Comparison of ENCODE assay signal across 2 cellular contexts in genomic region chr20:50230871-50231270, GRCh38.
TF ChIP-seq lines count a peak whose summit lies in the region.

No MANE protein-coding gene starts in this region.

TF ChIP-seq in IMR-90, 13 proteins besides CTCF, POLR2A, EP300 and RAD21:
- TF ChIP-seq RCOR1 (IDR thresholded peaks at IDR 0.05; ENCODE audit: insufficient replicate concordance, low read length) (no peak), MXI1 (IDR thresholded peaks at IDR 0.05; ENCODE audit: borderline replicate concordance, low read depth, low read length) (no peak)
TF ChIP-seq in IMR-90: peak in this region for 0.

TF ChIP-seq in WTC11, 78 proteins besides CTCF, POLR2A, EP300 and RAD21:
- TF ChIP-seq SMAD4 (CRISPR knock-in tag; IDR thresholded peaks at IDR 0.05) (no peak), ZNF121 (CRISPR knock-in tag; IDR thresholded peaks at IDR 0.05) (peak; percentile 65), ZNF512 (CRISPR knock-in tag; IDR thresholded peaks at IDR 0.05; ENCODE audit: borderline replicate concordance) (no peak)
